ENCODE assay signal across 19 cellular contexts in the genomic region with DNA sequence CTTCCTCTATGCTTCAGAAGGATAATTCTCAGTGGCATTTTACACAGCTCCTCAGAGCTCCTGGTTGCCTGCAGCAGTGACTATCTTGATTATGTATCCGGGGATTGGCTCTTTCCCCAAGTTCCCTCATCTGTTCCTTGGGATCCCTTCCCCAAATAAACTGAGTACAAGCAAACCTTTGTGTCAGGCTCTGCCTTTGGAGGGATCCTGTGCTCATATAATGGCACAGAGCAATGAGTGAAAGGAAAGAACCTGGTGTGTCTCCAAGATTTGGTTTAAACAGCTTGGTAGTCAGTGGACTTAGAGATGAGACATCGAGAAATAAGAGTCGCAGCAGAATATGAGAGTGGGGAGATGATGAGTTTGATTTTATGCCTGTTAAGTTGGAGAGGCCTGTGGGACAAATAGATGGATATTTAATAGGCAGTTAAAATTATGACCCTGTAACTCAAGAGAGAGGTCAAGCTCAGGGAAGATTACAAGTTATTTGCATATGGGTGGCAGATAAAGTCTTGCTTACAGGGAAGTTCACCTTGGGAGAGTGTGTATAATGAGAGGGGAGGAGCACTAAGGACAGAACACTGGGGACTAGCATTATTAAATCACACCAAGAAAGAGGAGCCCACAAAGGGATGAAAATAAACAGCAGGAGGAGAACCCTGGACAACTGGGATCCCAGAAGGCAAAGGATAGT.
"Had no signal": no experiment of that assay in that cellular context is flagged by ENCODE, and none has a peak within 500 bp of the region (broad histone marks: within the 10 kb centered on the region; RNA-seq: fewer than 3 reads in every experiment).

No MANE protein-coding gene starts in this region.

- FAIRE-seq: islet of Langerhans had no signal

- H3K27me3 ChIP-seq: stomach, testis had no signal

- H3K36me3 Mint-ChIP-seq: T-cell, type B pancreatic cell had no signal

- H3K9me3 Mint-ChIP-seq: activated CD4-positive, alpha-beta T cell treated with anti-CD3 and anti-CD28 coated beads, Interleukin-2, amount 10 ng/mL, durations not matched to agents 24 days and 14 days; effector memory CD8-positive, alpha-beta T cell; T-cell; type B pancreatic cell had no signal

- H3K27ac Mint-ChIP-seq: activated CD4-positive, alpha-beta T cell treated with anti-CD3 and anti-CD28 coated beads, Interleukin-2, amount 10 ng/mL, durations not matched to agents 24 days and 14 days; activated CD8-positive, alpha-beta T cell treated with anti-CD3 and anti-CD28 coated beads, Interleukin-2, amount 10 ng/mL, durations not matched to agents 7 days and 5 days; effector memory CD8-positive, alpha-beta T cell; T-cell; type B pancreatic cell had no signal

- H3K27me3 Mint-ChIP-seq: type B pancreatic cell had no signal

- ATAC-seq: activated CD8-positive, alpha-beta T cell treated with anti-CD3 and anti-CD28 coated beads, Interleukin-2, amount 10 ng/mL, durations not matched to agents 7 days and 5 days; effector memory CD8-positive, alpha-beta T cell; left lobe of liver; right cardiac atrium; T-cell had no signal

- H3K4me1 ChIP-seq: prostate gland, testis had no signal

- H3K27ac ChIP-seq: esophagus squamous epithelium, prostate gland, skin epidermis, testis had no signal

- H3K4me3 ChIP-seq: esophagus squamous epithelium, prostate gland, skin epidermis, stomach, testis had no signal

- H3K4me3 Mint-ChIP-seq: activated CD4-positive, alpha-beta T cell treated with anti-CD3 and anti-CD28 coated beads, Interleukin-2, amount 10 ng/mL, durations not matched to agents 24 days and 14 days; activated CD8-positive, alpha-beta T cell treated with anti-CD3 and anti-CD28 coated beads, Interleukin-2, amount 10 ng/mL, durations not matched to agents 7 days and 5 days; effector memory CD8-positive, alpha-beta T cell; T-cell; type B pancreatic cell had no signal

- H3K9me3 ChIP-seq: esophagus squamous epithelium, prostate gland, stomach, testis had no signal

- DNase-seq: activated CD4-positive, alpha-beta T cell treated with anti-CD3 and anti-CD28 coated beads, Interleukin-2, amount 10 ng/mL, durations not matched to agents 24 days and 14 days; activated CD8-positive, alpha-beta T cell treated with anti-CD3 and anti-CD28 coated beads, Interleukin-2, amount 10 ng/mL, durations not matched to agents 7 days and 5 days; activated effector memory CD4-positive, alpha-beta T cell treated with anti-CD3 and anti-CD28 coated beads, Interleukin-2, amount 50 U/mL, for 16 hours; activated naive CD4-positive, alpha-beta T cell treated with anti-CD3 and anti-CD28 coated beads, Interleukin-2, amount 50 U/mL, for 16 hours; activated T-cell treated with anti-CD3 and anti-CD28 coated beads, Interleukin-2, amount 50 U/mL, for 48 hours; dermis blood vessel endothelial cell; effector memory CD8-positive, alpha-beta T cell; esophagus squamous epithelium; right cardiac atrium; stimulated activated CD4-positive, alpha-beta T cell treated with anti-CD3 and anti-CD28 coated beads, Interleukin-15, amount 100 ng/mL, for 24 hours; stimulated activated CD4-positive, alpha-beta T cell treated with anti-CD3 and anti-CD28 coated beads, Interleukin-2, amount 100 ng/mL, for 48 hours; stomach; T-cell; testis had no signal

- H3K36me3 ChIP-seq: esophagus squamous epithelium, prostate gland, stomach had no signal

- H3K4me1 Mint-ChIP-seq: T-cell had no signal
